Comparison of ENCODE assay signal across 24 cellular contexts in the genomic region with DNA sequence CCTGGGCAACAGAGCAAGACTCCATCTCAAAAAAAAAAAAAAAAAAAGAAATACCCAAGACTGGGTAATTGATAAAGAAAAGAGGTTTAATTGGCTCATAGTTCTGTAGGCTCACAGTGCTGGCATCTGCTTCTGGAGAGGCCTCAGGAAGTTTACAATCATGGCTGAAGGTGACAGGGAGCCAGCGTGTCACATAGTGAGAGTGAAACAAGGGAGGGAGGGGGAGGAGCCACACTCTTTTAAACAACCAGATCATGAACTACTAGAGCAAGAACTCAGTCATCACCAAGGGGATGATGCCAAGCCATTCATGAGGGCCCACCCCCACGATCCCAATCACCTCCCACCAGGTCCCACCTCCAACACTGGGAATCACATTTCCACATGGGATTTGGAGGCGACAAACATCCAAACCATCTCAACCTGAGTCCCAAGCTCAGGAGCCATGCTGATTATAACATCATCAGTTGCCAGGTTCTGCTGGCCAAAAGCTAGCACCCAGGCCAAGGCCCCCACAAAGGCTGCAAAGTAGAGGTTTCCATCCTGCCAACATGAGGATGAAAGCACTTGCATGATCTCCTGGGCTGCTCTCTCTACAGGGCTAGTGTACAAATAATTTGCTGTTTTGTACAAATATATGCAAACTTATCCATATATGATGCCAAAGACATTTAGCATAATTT. TPM values are rescaled to one million over a fixed set of nuclear protein-coding genes. Genes with fewer than 3 reads are reported as not detected.
DNase-seq lines count a peak whose midpoint lies in the region; ATAC-seq, FAIRE-seq and TF ChIP-seq lines count a peak whose summit lies in the region.
"Had no signal": no experiment of that assay in that cellular context is flagged by ENCODE, and none has a peak within 500 bp of the region (broad histone marks: within the 10 kb centered on the region; RNA-seq: fewer than 3 reads in every experiment).

No MANE protein-coding gene starts in this region.

- no peak overlapping the region for H4K91ac ChIP-seq in H1 (replicated peaks; ENCODE audit: insufficient read length, low read length)

- H3K36me3 ChIP-seq in GM06990 (ENCODE audit: control insufficient read depth, insufficient read depth, low read length) (no peaks in the 10 kb centered on the region; the same call in 1 of the 2 replicates), H1 (ENCODE audit: control insufficient read depth in 2 of 4, insufficient read depth in 4 of 4, low read length in 3 of 4) (no peaks in the 10 kb centered on the region; a peak in 1 of 8 replicates)
- H3K36me3 ChIP-seq: SJCRH30 had no signal

- POLR2A ChIA-PET in H1 (lab: Charles Lee; ENCODE audit: partially characterized antibody) = interaction anchor here (0.6 kb wide), 1 partner anchor 279 kb away, joined by 3 read pairs; no protein-coding TSS in a partner anchor

- H3K27me3 ChIP-seq in GM06990 (replicated peaks; ENCODE audit: control insufficient read depth, insufficient read depth, low read length) (no peaks in the 10 kb centered on the region), H1 (replicated peaks in 1 of 4; ENCODE audit: control insufficient read depth in 3 of 4, extremely low read depth in 1 of 4, insufficient read depth in 3 of 4, low read length in 3 of 4) (no peaks in the 10 kb centered on the region)
- H3K27me3 ChIP-seq: BLaER1, SJCRH30 had no signal

- FAIRE-seq in H1 (lab: Jason Lieb, UNC) = no peak
- FAIRE-seq: GM19239, RCC 7860 had no signal

- 89% methylated on average over 3 of the region's 3 CpGs; no CpG with 5 or more reads in 1 of the 2 experiments for WGBS in H1 (ENCODE audit: extremely low coverage in 1 of 2, insufficient coverage in 1 of 2, insufficient read length in 1 of 2, insufficient replicate concordance in 2 of 2, low coverage in 1 of 2, low lambda C conversion rate in 2 of 2, missing lambda C conversion rate in 1 of 2), 2 experiments

- peaks cover 4% of the 10 kb centered on the region; the same call in 1 of the 2 replicates for H3K79me1 ChIP-seq in H1 (ENCODE audit: low read depth, low read length)

- no peak overlapping the region for H3K27ac ChIP-seq in H1 (ENCODE audit: low read depth, low read length)
- H3K27ac ChIP-seq: 22Rv1, BLaER1, SJCRH30 had no signal

- H3K4ac ChIP-seq in H1 (replicated peaks; ENCODE audit: insufficient read length, low read depth, low read length) = no peak overlapping the region

- H4K20me1 ChIP-seq in H1 (replicated peaks in 1 of 2; ENCODE audit: control insufficient read depth in 1 of 2, insufficient read depth in 2 of 2, low read length in 2 of 2) = peaks cover 0 to 2% of the 10 kb centered on the region in 2 experiments
- H4K20me1 ChIP-seq: BLaER1 had no signal

- H2BK120ac ChIP-seq in H1 (replicated peaks; ENCODE audit: low read depth, low read length) = no peak overlapping the region

- no peak for TF ChIP-seq CTCF in GM06990 (IDR thresholded peaks at IDR 0.05; ENCODE audit: insufficient read depth, low read length, poor library complexity, severe bottlenecking)
- no peak for TF ChIP-seq CTCF in H1 (IDR thresholded peaks at IDR 0.05; ENCODE audit: control extremely low read depth in 1 of 3, insufficient read depth in 1 of 3, low read depth in 1 of 3, low read length in 3 of 3)
- TF ChIP-seq CTCF in omental fat pad (IDR thresholded peaks at IDR 0.05) = no peak

- H3K9me3 ChIP-seq in H1 (ENCODE audit: insufficient read depth in 2 of 2, low read depth in 1 of 2, low read length in 1 of 2) = no peaks in the 10 kb centered on the region
- H3K9me3 ChIP-seq: SJCRH30 had no signal

- no peak overlapping the region for H2BK12ac ChIP-seq in H1 (ENCODE audit: low read depth, low read length)

- H2AK5ac ChIP-seq in H1 (ENCODE audit: low read depth, low read length) = no peak overlapping the region

- no peak overlapping the region for H3K4me3 ChIP-seq in GM06990 (replicated peaks; ENCODE audit: low read depth, low read length)
- no peak overlapping the region for H3K4me3 ChIP-seq in H1 (ENCODE audit: extremely low read depth in 1 of 4, insufficient read depth in 2 of 4, low read depth in 3 of 4, low read length in 4 of 4)
- H3K4me3 ChIP-seq: BLaER1, SJCRH30 had no signal

- no peak overlapping the region for H3K14ac ChIP-seq in H1 (ENCODE audit: insufficient read length)

- H4K8ac ChIP-seq in H1 (ENCODE audit: extremely low read depth, insufficient read depth, low read length) = no peak overlapping the region

- DNase-seq in DMS 273 (lab: John Stamatoyannopoulos, UW; ENCODE audit: unreplicated experiment) (peak; percentile 11), DMS 273 treated with DMSO at 0.1 percent for 48 hours (lab: John Stamatoyannopoulos, UW) (no peak), activated T-cell treated with anti-CD3 and anti-CD28 coated beads for 4 hours (no peak), GM06990 (ENCODE audit: extremely low read depth, insufficient read length) (peak; percentile 37), H1 (ENCODE audit: low read depth in 1 of 2, low spot score in 2 of 2) (no peak), omental fat pad (ENCODE audit: low spot score) (no peak), cardiac septum (ENCODE audit: low spot score) (no peak)
- DNase-seq in activated T-cell treated with anti-CD3 and anti-CD28 coated beads, Interleukin-2, amount 50 U/mL, for 48 hours = peak; percentile 26 to 32
- DNase-seq: ACHN; CD4-positive, alpha-beta T cell; COR-L47; DND-41; H9; Kasumi-1; NCI-H1417; NCI-H187; NCI-H446; NCI-H526; OCI-M1; SJCRH30 had no signal

- H2BK20ac ChIP-seq in H1 (ENCODE audit: low read length) = no peak overlapping the region

- H3K23ac ChIP-seq in H1 (ENCODE audit: insufficient read length) = no peak overlapping the region

- no peak overlapping the region for H3K56ac ChIP-seq in H1 (replicated peaks; ENCODE audit: insufficient read length, low read depth, low read length)

- H4K5ac ChIP-seq in H1 (ENCODE audit: insufficient read length, low read depth, low read length) = no peak overlapping the region

- no peak overlapping the region for H3K4me2 ChIP-seq in H1 (ENCODE audit: insufficient read depth in 1 of 2, low read depth in 2 of 2, low read length in 2 of 2)
- H3K4me2 ChIP-seq: BLaER1 had no signal

- H3K79me2 ChIP-seq in H1 (ENCODE audit: control insufficient read depth in 1 of 2, insufficient read depth in 2 of 2, low read length in 2 of 2) = peaks cover 0 to 58% of the 10 kb centered on the region in 2 experiments; a peak in 2 of 4 replicates

- no peak overlapping the region for H2BK5ac ChIP-seq in H1 (ENCODE audit: low read depth, low read length)

- peaks cover 0 to 4% (median 2%) of the 10 kb centered on the region in 4 experiments; a peak in 4 of 7 replicates for H3K4me1 ChIP-seq in H1 (replicated peaks in 1 of 4; ENCODE audit: control insufficient read depth in 3 of 4, insufficient read depth in 4 of 4, low read length in 3 of 4)
- H3K4me1 ChIP-seq: BLaER1, SJCRH30 had no signal

- H3K23me2 ChIP-seq in H1 (ENCODE audit: low read depth, low read length) = no peaks in the 10 kb centered on the region

- no peak for TF ChIP-seq EP300 in H1 (IDR thresholded peaks at IDR 0.05; ENCODE audit: borderline replicate concordance in 1 of 2, low read depth in 2 of 2, low read length in 2 of 2)

- TF ChIP-seq RAD21 in H1 (IDR thresholded peaks at IDR 0.05 in 1 of 2, conservative IDR thresholded peaks at IDR 0.05 in 1 of 2; ENCODE audit: low read depth in 2 of 2, low read length in 2 of 2) = no peak

- no peak overlapping the region for H3K18ac ChIP-seq in H1 (ENCODE audit: extremely low read depth, low read length)

- H2BK15ac ChIP-seq in H1 (ENCODE audit: low read length) = no peak overlapping the region

- intact Hi-C loops in cardiac septum (cut with DNase I) = no loop called here

- H2AFZ ChIP-seq in H1 (ENCODE audit: low read length) = no peak overlapping the region

- TF ChIP-seq POLR2A in H1 (IDR thresholded peaks at IDR 0.05; ENCODE audit: control extremely low read depth in 1 of 2, low read depth in 2 of 2, low read length in 2 of 2) = no peak

- CTCF ChIA-PET in H1 (lab: Charles Lee; ENCODE audit: partially characterized antibody) = interaction anchor here (1.0 kb wide), 1 partner anchor 18 kb away, joined by 3 read pairs; no protein-coding TSS in a partner anchor

- no peak for ATAC-seq in omental fat pad (ENCODE audit: low FRiP score)

- H3K9ac ChIP-seq in H1 (replicated peaks in 1 of 4; ENCODE audit: extremely low read depth in 1 of 4, low read depth in 3 of 4, low read length in 3 of 4) = no peak overlapping the region
- H3K9ac ChIP-seq: BLaER1 had no signal

TF ChIP-seq in H1, 55 proteins besides CTCF, POLR2A, EP300 and RAD21:
- no peak for TF ChIP-seq HDAC2 (IDR thresholded peaks at IDR 0.05; ENCODE audit: borderline replicate concordance in 1 of 2, low read depth in 2 of 2, low read length in 2 of 2)
- TF ChIP-seq TCF12 (IDR thresholded peaks at IDR 0.05; ENCODE audit: low read depth, low read length) = no peak
- peak; percentile 56 for TF ChIP-seq RFX5 (IDR thresholded peaks at IDR 0.05; ENCODE audit: borderline replicate concordance, low read depth, low read length)
- TF ChIP-seq, protein P1, sequence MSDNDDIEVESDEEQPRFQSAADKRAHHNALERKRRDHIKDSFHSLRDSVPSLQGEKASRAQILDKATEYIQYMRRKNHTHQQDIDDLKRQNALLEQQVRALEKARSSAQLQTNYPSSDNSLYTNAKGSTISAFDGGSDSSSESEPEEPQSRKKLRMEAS (IDR thresholded peaks at IDR 0.05) = no peak
- TF ChIP-seq SP2 (IDR thresholded peaks at IDR 0.05; ENCODE audit: low read length) = no peak

RNA-seq across cellular contexts. Expression of a gene that starts 15.3 kb away (rescaled TPM):
- total RNA-seq in H1 (2021; fragmentation: NEBNext Ultra II Directional; extraction: Animal tissue kit (Norgen Biotek cat#: 25700)) = 26.2 and 26.4 TPM in 2 replicates
- 24.1 and 33.9 TPM in 2 replicates for polyA plus RNA-seq in H1 (2011; rRNA removed)
- polyA plus RNA-seq in H1 (2011; cell fraction: cytosol; rRNA removed) = 18.7 TPM
- polyA plus RNA-seq in H1 (2011; cell fraction: nucleus; rRNA removed) = 61.5 TPM
- polyA plus RNA-seq in H1 (2012, experiment 1 of 2) = 21.8 to 25.4 TPM (median 24.1 TPM) in 4 replicates
- 18.2 TPM for polyA plus RNA-seq in H1 (2012, experiment 2 of 2)
- 16.0 TPM for polyA plus RNA-seq in H1 (2013, experiment 1 of 2)
- polyA plus RNA-seq in H1 (2013, experiment 2 of 2) = 16.8 TPM
- 74.1 and 91.8 TPM in 2 replicates for polyA minus RNA-seq in H1 (2011; rRNA and poly(A)+ RNA removed)
- polyA minus RNA-seq in H1 (2011; cell fraction: cytosol; rRNA and poly(A)+ RNA removed) = 30.5 TPM
- 81.2 TPM for polyA minus RNA-seq in H1 (2011; cell fraction: nucleus; rRNA and poly(A)+ RNA removed)
- total RNA-seq in omental fat pad (10 to 100 TPM; 15.2 to 22.8 (median 20.7) TPM), cardiac septum (16.0 TPM)

Comparison
In these comparisons a context has a peak if more than half of its experiments do, and no peak if none do; other contexts are left out.
1. DNase-seq: peak in DMS 273 (single experiment), activated T-cell treated with anti-CD3 and anti-CD28 coated beads, Interleukin-2, amount 50 U/mL, for 48 hours (2 of 2) and GM06990 (single experiment); none in DMS 273 treated with DMSO at 0.1 percent for 48 hours (single experiment), activated T-cell treated with anti-CD3 and anti-CD28 coated beads for 4 hours (single experiment), H1 (0 of 2), omental fat pad (single experiment) and cardiac septum (single experiment).